ENCODE assay signal across 20 cellular contexts in the genomic region with DNA sequence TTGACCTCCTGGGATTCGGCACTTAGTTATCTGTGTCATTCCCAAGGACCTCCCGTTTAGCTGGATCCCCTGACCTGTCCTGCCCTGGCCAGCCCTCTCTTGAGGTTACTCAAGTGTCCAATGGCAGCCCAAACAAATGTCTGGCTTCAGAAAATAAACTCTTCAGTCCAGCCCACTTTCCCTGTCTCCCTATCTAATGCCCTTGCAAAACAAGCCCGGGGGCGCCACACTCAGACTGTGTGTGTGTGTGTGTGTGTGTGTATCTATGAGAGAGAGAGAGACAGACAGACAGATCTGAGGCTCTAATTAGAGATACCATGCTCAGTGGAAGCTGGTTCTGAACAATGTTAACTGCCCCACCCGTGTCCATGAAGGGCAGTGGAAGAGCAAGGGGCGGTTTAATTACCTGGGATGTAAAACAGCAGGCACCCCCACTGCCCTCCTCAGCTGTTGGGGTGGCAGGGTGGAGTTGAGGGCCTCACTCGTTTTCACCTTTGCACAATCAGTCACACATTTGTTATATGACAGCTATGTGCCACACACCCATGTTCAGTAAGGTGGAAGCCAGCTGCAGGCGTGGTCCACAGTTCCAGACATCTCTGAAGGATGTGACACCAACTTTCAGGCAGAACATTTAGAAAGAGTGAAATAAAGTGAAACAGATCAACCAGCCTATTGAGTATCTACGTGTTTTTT. TPM values are rescaled to one million over a fixed set of nuclear protein-coding genes. Genes with fewer than 3 reads are reported as not detected.
A peak's percentile ranks its signal among the peaks of the same experiment; 100 is the strongest.
DNase-seq lines count a peak whose midpoint lies in the region; ATAC-seq, FAIRE-seq and TF ChIP-seq lines count a peak whose summit lies in the region.
"Had no signal": no experiment of that assay in that cellular context is flagged by ENCODE, and none has a peak within 500 bp of the region (broad histone marks: within the 10 kb centered on the region; RNA-seq: fewer than 3 reads in every experiment).

No MANE protein-coding gene starts in this region.

- H3K36me3 ChIP-seq in muscle layer of duodenum (ENCODE audit: control insufficient read depth in 1 of 2, insufficient read depth in 2 of 2, low read length in 2 of 2), result no peaks in the 10 kb centered on the region

- peak overlapping the region; percentile 10 to 55; a peak in 3 of 6 replicates for H3K27ac ChIP-seq in A549
- H3K27ac ChIP-seq in muscle layer of duodenum (ENCODE audit: low read length), result peak overlapping the region; percentile 14
- H3K27ac ChIP-seq: VCaP had no signal

- no peak for TF ChIP-seq POLR2A in A549 (IDR thresholded peaks at IDR 0.05; ENCODE audit: low read length)

- ATAC-seq in A549, result no peak
- no peak for ATAC-seq in GM21528 (IDR thresholded peaks at IDR 0.05; ENCODE audit: low FRiP score, unreplicated experiment)
- ATAC-seq: activated naive CD8-positive, alpha-beta T cell treated with anti-CD3 and anti-CD28 coated beads, Interleukin-2, amount 50 U/mL, for 24 hours; GM12878; Panc1; T-helper 17 cell had no signal

- DNase-seq in A549 (ENCODE audit: low read depth in 1 of 2, low spot score in 1 of 2), result no peak
- DNase-seq in COR-L47 (lab: John Stamatoyannopoulos, UW), result peak; percentile 47
- peak; percentile 55 for DNase-seq in amniotic epithelial cell (ENCODE audit: low read depth)
- DNase-seq in GF-D8 (lab: John Stamatoyannopoulos, UW), result no peak
- DNase-seq in NCI-H187 (lab: John Stamatoyannopoulos, UW), result no peak
- DNase-seq: activated CD4-positive, alpha-beta T cell treated with anti-CD3 and anti-CD28 coated beads, Interleukin-2, amount 50 U/mL, for 1 hour; activated effector memory CD4-positive, alpha-beta T cell treated with anti-CD3 and anti-CD28 coated beads, Interleukin-2, amount 50 U/mL, for 16 hours; activated naive CD8-positive, alpha-beta T cell treated with anti-CD3 and anti-CD28 coated beads, Interleukin-2, amount 50 U/mL, for 24 hours; CD4-positive, CD25-positive, alpha-beta regulatory T cell; DMS79; MM.1S; NCI-H1417 treated with DMSO at 0.1 percent for 48 hours; NCI-H82; posterior cingulate gyrus; T-helper 17 cell had no signal

- TF ChIP-seq RAD21 in A549 (conservative IDR thresholded peaks at IDR 0.05 in 1 of 2, IDR thresholded peaks at IDR 0.05 in 1 of 2), result no peak

- no peak for TF ChIP-seq CTCF in A549 (IDR thresholded peaks at IDR 0.05)

- no peak for TF ChIP-seq EP300 in A549 (IDR thresholded peaks at IDR 0.05)

- no peaks in the 10 kb centered on the region for H3K27me3 ChIP-seq in muscle layer of duodenum (ENCODE audit: low read depth, low read length)

- no peak for FAIRE-seq in A549 (lab: Jason Lieb, UNC)
- FAIRE-seq: GM12878 had no signal

- H3K4me3 ChIP-seq in A549 (no peak overlapping the region), muscle layer of duodenum (ENCODE audit: low read depth in 1 of 2, low read length in 2 of 2) (no peak overlapping the region)
- H3K4me3 ChIP-seq: GM12878 had no signal

- H3K4me1 ChIP-seq in A549 (peaks cover 19% of the 10 kb centered on the region), muscle layer of duodenum (ENCODE audit: control insufficient read depth in 1 of 2, insufficient read depth in 2 of 2, low read length in 2 of 2) (peaks cover 0 to 9% of the 10 kb centered on the region in 2 donors)

- POLR2A ChIA-PET in A549 (lab: Yijun Ruan, JAX), result interaction anchor here (0.6 kb wide), 1 partner anchor 10 kb away, joined by 3 read pairs; no protein-coding TSS in a partner anchor

- H3K9me3 ChIP-seq in A549, result no peaks in the 10 kb centered on the region
- no peaks in the 10 kb centered on the region for H3K9me3 ChIP-seq in muscle layer of duodenum (ENCODE audit: control insufficient read depth in 1 of 2, low read length in 2 of 2)

- 65% methylated on average over 7 of the region's 9 CpGs for WGBS in A549 (ENCODE audit: missing lambda C conversion rate)

- CTCF ChIA-PET in A549 (lab: Yijun Ruan, JAX), result interaction anchor here (0.6 to 1.9 kb wide), 2 partner anchors 32 to 147 kb away, joined by 4 to 5 read pairs; no protein-coding TSS in a partner anchor

- no peak overlapping the region; the same call in 2 of the 3 replicates for H3K4me2 ChIP-seq in A549

TF ChIP-seq in A549, 52 proteins besides CTCF, POLR2A, EP300 and RAD21:
- no peak for TF ChIP-seq CBX2 (IDR thresholded peaks at IDR 0.05; ENCODE audit: borderline replicate concordance, low read depth)
- TF ChIP-seq FOSB (CRISPR knock-in tag; IDR thresholded peaks at IDR 0.05), result no peak
- TF ChIP-seq ZNF302 (CRISPR knock-in tag; IDR thresholded peaks at IDR 0.05), result no peak
- TF ChIP-seq NR3C1 (IDR thresholded peaks at IDR 0.05), result no peak
- TF ChIP-seq RNF2 (IDR thresholded peaks at IDR 0.05; ENCODE audit: borderline replicate concordance, low read depth), result no peak
- TF ChIP-seq HDAC2 (IDR thresholded peaks at IDR 0.05), result no peak
- TF ChIP-seq HOXB13 (CRISPR knock-in tag; IDR thresholded peaks at IDR 0.05; ENCODE audit: low read depth), result no peak
- TF ChIP-seq, protein P1, sequence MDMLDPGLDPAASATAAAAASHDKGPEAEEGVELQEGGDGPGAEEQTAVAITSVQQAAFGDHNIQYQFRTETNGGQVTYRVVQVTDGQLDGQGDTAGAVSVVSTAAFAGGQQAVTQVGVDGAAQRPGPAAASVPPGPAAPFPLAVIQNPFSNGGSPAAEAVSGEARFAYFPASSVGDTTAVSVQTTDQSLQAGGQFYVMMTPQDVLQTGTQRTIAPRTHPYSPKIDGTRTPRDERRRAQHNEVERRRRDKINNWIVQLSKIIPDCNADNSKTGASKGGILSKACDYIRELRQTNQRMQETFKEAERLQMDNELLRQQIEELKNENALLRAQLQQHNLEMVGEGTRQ (IDR thresholded peaks at IDR 0.05), result no peak
- no peak for TF ChIP-seq HOXB5 (CRISPR knock-in tag; IDR thresholded peaks at IDR 0.05)
- TF ChIP-seq CHD2 (IDR thresholded peaks at IDR 0.05; ENCODE audit: low read length, partially characterized antibody), result no peak
- TF ChIP-seq TP53 (CRISPR knock-in tag; IDR thresholded peaks at IDR 0.05), result no peak
- TF ChIP-seq ESRRA (IDR thresholded peaks at IDR 0.05; ENCODE audit: borderline replicate concordance, low read length), result no peak
- no peak for TF ChIP-seq ZSCAN20 (CRISPR knock-in tag; IDR thresholded peaks at IDR 0.05)
- TF ChIP-seq MAZ (IDR thresholded peaks at IDR 0.05; ENCODE audit: borderline replicate concordance, low read depth, low read length), result no peak
- no peak for TF ChIP-seq CEBPB (IDR thresholded peaks at IDR 0.05)
- TF ChIP-seq, protein P2, sequence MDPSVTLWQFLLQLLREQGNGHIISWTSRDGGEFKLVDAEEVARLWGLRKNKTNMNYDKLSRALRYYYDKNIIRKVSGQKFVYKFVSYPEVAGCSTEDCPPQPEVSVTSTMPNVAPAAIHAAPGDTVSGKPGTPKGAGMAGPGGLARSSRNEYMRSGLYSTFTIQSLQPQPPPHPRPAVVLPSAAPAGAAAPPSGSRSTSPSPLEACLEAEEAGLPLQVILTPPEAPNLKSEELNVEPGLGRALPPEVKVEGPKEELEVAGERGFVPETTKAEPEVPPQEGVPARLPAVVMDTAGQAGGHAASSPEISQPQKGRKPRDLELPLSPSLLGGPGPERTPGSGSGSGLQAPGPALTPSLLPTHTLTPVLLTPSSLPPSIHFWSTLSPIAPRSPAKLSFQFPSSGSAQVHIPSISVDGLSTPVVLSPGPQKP (IDR thresholded peaks at IDR 0.05; ENCODE audit: low read depth, low read length), result no peak

RNA-seq across cellular contexts. Expression of a gene that starts 57.4 kb away (rescaled TPM):
- polyA plus RNA-seq in A549 (2011; rRNA removed), result 0.52 and 0.66 TPM in 2 replicates
- polyA plus RNA-seq in A549 (2012; cell fraction: cytosol; rRNA removed), result 0.11 and 0.17 TPM in 2 replicates
- polyA plus RNA-seq in A549 (2012; cell fraction: nucleus; rRNA removed), result 0.30 and 0.33 TPM in 2 replicates
- 0.29 to 0.39 TPM (median 0.38 TPM) in 3 replicates for polyA plus RNA-seq in A549 (2017; fragmentation: RNase III; extraction: RNeasy Plus Mini Kit Qiagen cat#74134 plus additional on column Dnase treatment)
- 0.92 and 1.4 TPM in 2 replicates for polyA minus RNA-seq in A549 (2011; rRNA and poly(A)+ RNA removed)
- polyA plus RNA-seq: CD4-positive, CD25-positive, alpha-beta regulatory T cell had no signal

Comparison
In these comparisons a context has a peak if more than half of its experiments do, and no peak if none do; other contexts are left out.
1. DNase-seq: peak in COR-L47 (single experiment) and amniotic epithelial cell (single experiment); none in A549 (0 of 2), GF-D8 (single experiment) and NCI-H187 (0 of 2).